ENCODE assay signal across 18 cellular contexts in genomic region chr10:81995254-81995653, GRCh38.
A peak's percentile ranks its signal among the peaks of the same experiment; 100 is the strongest.
DNase-seq lines count a peak whose midpoint lies in the region; FAIRE-seq and TF ChIP-seq lines count a peak whose summit lies in the region.
"Had no signal": no experiment of that assay in that cellular context is flagged by ENCODE, and none has a peak within 500 bp of the region (broad histone marks: within the 10 kb centered on the region; RNA-seq: fewer than 3 reads in every experiment).

No MANE protein-coding gene starts in this region.

- H3K9ac ChIP-seq in H1 (replicated peaks in 1 of 4; ENCODE audit: extremely low read depth in 1 of 4, low read depth in 3 of 4, low read length in 3 of 4), result no peak overlapping the region
- H3K9ac ChIP-seq in neuronal stem cell (ENCODE audit: low read depth, low read length, poor library complexity), result no peak overlapping the region
- H3K9ac ChIP-seq: GM23248 had no signal

- no peak for TF ChIP-seq POLR2A in H1 (IDR thresholded peaks at IDR 0.05; ENCODE audit: control extremely low read depth in 1 of 2, low read depth in 2 of 2, low read length in 2 of 2)
- TF ChIP-seq POLR2A in GM12891 (IDR thresholded peaks at IDR 0.05; ENCODE audit: low read depth, low read length), result no peak

- no peak for TF ChIP-seq CTCF in H1 (IDR thresholded peaks at IDR 0.05; ENCODE audit: control extremely low read depth in 1 of 3, insufficient read depth in 1 of 3, low read depth in 1 of 3, low read length in 3 of 3)

- POLR2A ChIA-PET in H1 (lab: Charles Lee; ENCODE audit: partially characterized antibody), result no interaction called here

- H4K20me1 ChIP-seq in H1 (replicated peaks in 1 of 2; ENCODE audit: control insufficient read depth in 1 of 2, insufficient read depth in 2 of 2, low read length in 2 of 2), result no peaks in the 10 kb centered on the region

- TF ChIP-seq RAD21 in H1 (IDR thresholded peaks at IDR 0.05 in 1 of 2, conservative IDR thresholded peaks at IDR 0.05 in 1 of 2; ENCODE audit: low read depth in 2 of 2, low read length in 2 of 2), result no peak

- H2AFZ ChIP-seq in H1 (ENCODE audit: low read length) (no peak overlapping the region), neuronal stem cell (ENCODE audit: low read length) (no peak overlapping the region)
- H2AFZ ChIP-seq: GM23248 had no signal

- H3K23me2 ChIP-seq in H1 (ENCODE audit: low read depth, low read length), result no peaks in the 10 kb centered on the region

- H3K79me1 ChIP-seq in H1 (ENCODE audit: low read depth, low read length), result no peaks in the 10 kb centered on the region
- H3K79me1 ChIP-seq in neuronal stem cell (ENCODE audit: low read depth, low read length), result no peaks in the 10 kb centered on the region

- TF ChIP-seq EP300 in H1 (IDR thresholded peaks at IDR 0.05; ENCODE audit: borderline replicate concordance in 1 of 2, low read depth in 2 of 2, low read length in 2 of 2), result no peak

- H4K5ac ChIP-seq in H1 (ENCODE audit: insufficient read length, low read depth, low read length), result no peak overlapping the region

- H3K4ac ChIP-seq in H1 (replicated peaks; ENCODE audit: insufficient read length, low read depth, low read length), result no peak overlapping the region
- H3K4ac ChIP-seq in neuronal stem cell (ENCODE audit: low read length), result no peak overlapping the region

- peaks cover 0 to 4% (median 2%) of the 10 kb centered on the region in 4 experiments; a peak in 2 of 7 replicates for H3K4me1 ChIP-seq in H1 (replicated peaks in 1 of 4; ENCODE audit: control insufficient read depth in 3 of 4, insufficient read depth in 4 of 4, low read length in 3 of 4)
- H3K4me1 ChIP-seq in neuronal stem cell (ENCODE audit: control insufficient read depth in 2 of 2, insufficient read depth in 1 of 2, low read depth in 1 of 2, low read length in 2 of 2), result peaks cover 0 to 1% of the 10 kb centered on the region in 2 donors
- H3K4me1 ChIP-seq: HAP-1 had no signal

- H3K27me3 ChIP-seq in H1 (replicated peaks in 1 of 4; ENCODE audit: control insufficient read depth in 3 of 4, extremely low read depth in 1 of 4, insufficient read depth in 3 of 4, low read length in 3 of 4) (no peaks in the 10 kb centered on the region), neuronal stem cell (ENCODE audit: control insufficient read depth in 3 of 3, insufficient read depth in 3 of 3, low read depth in 1 of 3, low read length in 3 of 3) (no peaks in the 10 kb centered on the region)

- H2BK12ac ChIP-seq in H1 (ENCODE audit: low read depth, low read length) (no peak overlapping the region), neuronal stem cell (ENCODE audit: low read length) (no peak overlapping the region)

- H2BK120ac ChIP-seq in H1 (replicated peaks; ENCODE audit: low read depth, low read length) (no peak overlapping the region), neuronal stem cell (ENCODE audit: low read depth, low read length) (no peak overlapping the region)

- FAIRE-seq in H1 (lab: Jason Lieb, UNC) (peak; percentile 71), GM12891 (lab: Jason Lieb, UNC) (no peak)
- FAIRE-seq: G401.6, GM19239, H54 had no signal

- no peak overlapping the region for H4K8ac ChIP-seq in H1 (ENCODE audit: extremely low read depth, insufficient read depth, low read length)
- H4K8ac ChIP-seq in neuronal stem cell (ENCODE audit: low read depth, low read length), result no peak overlapping the region

- no peaks in the 10 kb centered on the region for H3K9me3 ChIP-seq in H1 (ENCODE audit: insufficient read depth in 2 of 2, low read depth in 1 of 2, low read length in 1 of 2)
- no peaks in the 10 kb centered on the region for H3K9me3 ChIP-seq in neuronal stem cell (replicated peaks in 1 of 2; ENCODE audit: control insufficient read depth in 2 of 2, insufficient read depth in 1 of 2, low read depth in 1 of 2, low read length in 2 of 2)
- H3K9me3 ChIP-seq: HAP-1 had no signal

- no peaks in the 10 kb centered on the region for H3K79me2 ChIP-seq in H1 (ENCODE audit: control insufficient read depth in 1 of 2, insufficient read depth in 2 of 2, low read length in 2 of 2)

- H4K91ac ChIP-seq in H1 (replicated peaks; ENCODE audit: insufficient read length, low read length), result no peak overlapping the region
- H4K91ac ChIP-seq in neuronal stem cell (ENCODE audit: low read depth, low read length, poor library complexity), result no peak overlapping the region

- WGBS in H1 (ENCODE audit: extremely low coverage in 1 of 2, insufficient coverage in 1 of 2, insufficient read length in 1 of 2, insufficient replicate concordance in 2 of 2, low coverage in 1 of 2, low lambda C conversion rate in 2 of 2, missing lambda C conversion rate in 1 of 2), 2 experiments, result 87% methylated on average over 3 of the region's 3 CpGs; no CpG with 5 or more reads in 1 of the 2 experiments
- no CpG with 5 or more reads among the region's 3 CpGs for WGBS in neuronal stem cell (ENCODE audit: extremely low coverage in 2 of 2, insufficient read length in 2 of 2, insufficient replicate concordance in 1 of 2), 2 donors

- H2BK15ac ChIP-seq in H1 (ENCODE audit: low read length) (no peak overlapping the region), neuronal stem cell (ENCODE audit: low read length) (no peak overlapping the region)

- no peak overlapping the region for H3K23ac ChIP-seq in H1 (ENCODE audit: insufficient read length)
- H3K23ac ChIP-seq in neuronal stem cell (ENCODE audit: low read depth, low read length, poor library complexity), result no peak overlapping the region

- H2BK20ac ChIP-seq in H1 (ENCODE audit: low read length), result no peak overlapping the region

- H3K56ac ChIP-seq in H1 (replicated peaks; ENCODE audit: insufficient read length, low read depth, low read length), result no peak overlapping the region

- DNase-seq in H1 (ENCODE audit: low read depth in 1 of 2, low spot score in 2 of 2) (no peak), left kidney (ENCODE audit: low read depth, low spot score) (peak; percentile 4), neuronal stem cell (ENCODE audit: low spot score) (peak; percentile 6), GM12891 (ENCODE audit: insufficient read length, low spot score) (no peak), MV-4-11 (lab: John Stamatoyannopoulos, UW) (no peak), retina (no peak)
- DNase-seq: C1 segment of cervical spinal cord; Calu3; CD4-positive, alpha-beta memory T cell; COR-L47; DMS153; DND-41; GM23248; HFFc6 had no signal

- H3K4me3 ChIP-seq in H1 (ENCODE audit: extremely low read depth in 1 of 4, insufficient read depth in 2 of 4, low read depth in 3 of 4, low read length in 4 of 4) (no peak overlapping the region), neuronal stem cell (ENCODE audit: low read length in 2 of 2) (no peak overlapping the region)
- H3K4me3 ChIP-seq: GM23248, HAP-1 had no signal

- H2BK5ac ChIP-seq in H1 (ENCODE audit: low read depth, low read length), result no peak overlapping the region
- no peak overlapping the region for H2BK5ac ChIP-seq in neuronal stem cell (ENCODE audit: low read length)

- H3K14ac ChIP-seq in H1 (ENCODE audit: insufficient read length) (no peak overlapping the region), neuronal stem cell (ENCODE audit: low read length) (no peak overlapping the region)

- H2AK5ac ChIP-seq in H1 (ENCODE audit: low read depth, low read length) (no peak overlapping the region), neuronal stem cell (ENCODE audit: low read depth, low read length) (no peak overlapping the region)

- H3K18ac ChIP-seq in H1 (ENCODE audit: extremely low read depth, low read length) (no peak overlapping the region), neuronal stem cell (ENCODE audit: low read length) (no peak overlapping the region)

- H3K4me2 ChIP-seq in H1 (ENCODE audit: insufficient read depth in 1 of 2, low read depth in 2 of 2, low read length in 2 of 2), result no peak overlapping the region
- no peak overlapping the region for H3K4me2 ChIP-seq in neuronal stem cell (ENCODE audit: insufficient read depth, low read length, poor library complexity, severe bottlenecking)

- CTCF ChIA-PET in H1 (lab: Charles Lee; ENCODE audit: partially characterized antibody), result no interaction called here

- no peak overlapping the region for H3K27ac ChIP-seq in H1 (ENCODE audit: low read depth, low read length)
- H3K27ac ChIP-seq in neuronal stem cell (replicated peaks; ENCODE audit: low read length), result no peak overlapping the region
- H3K27ac ChIP-seq: GM23248 had no signal

- H3K36me3 ChIP-seq in H1 (ENCODE audit: control insufficient read depth in 2 of 4, insufficient read depth in 4 of 4, low read length in 3 of 4) (no peaks in the 10 kb centered on the region), neuronal stem cell (replicated peaks in 1 of 2; ENCODE audit: control insufficient read depth in 2 of 2, insufficient read depth in 2 of 2, low read length in 2 of 2) (peaks cover 0 to 1% of the 10 kb centered on the region in 2 donors)
- H3K36me3 ChIP-seq: HAP-1 had no signal

TF ChIP-seq in H1, 55 proteins besides CTCF, POLR2A, EP300 and RAD21:
- TF ChIP-seq YY1 (IDR thresholded peaks at IDR 0.05; ENCODE audit: low read depth, low read length) (no peak), TEAD4 (IDR thresholded peaks at IDR 0.05; ENCODE audit: low read depth, low read length) (0 out of 2 replicates have a peak, but pooled peaks have one; percentile 54)

TF ChIP-seq in GM12891, 5 proteins besides CTCF, POLR2A, EP300 and RAD21:
- TF ChIP-seq SPI1 (IDR thresholded peaks at IDR 0.05; ENCODE audit: low read depth, low read length) (no peak), PAX5 (IDR thresholded peaks at IDR 0.05; ENCODE audit: insufficient read depth, low read length, severe bottlenecking) (no peak), TAF1 (IDR thresholded peaks at IDR 0.05; ENCODE audit: low read depth, low read length) (no peak), POLR2AphosphoS5 (IDR thresholded peaks at IDR 0.05; ENCODE audit: low read depth, low read length) (no peak), POU2F2 (IDR thresholded peaks at IDR 0.05; ENCODE audit: low read depth, low read length) (no peak)

Comparison
In these comparisons a context has a peak if more than half of its experiments do, and no peak if none do; other contexts are left out.
1. DNase-seq: peak in left kidney (single experiment) and neuronal stem cell (single experiment); none in H1 (0 of 2), GM12891 (single experiment), MV-4-11 (single experiment) and retina (single experiment).